ENCODE assay signal across 1 cellular context in the genomic region with DNA sequence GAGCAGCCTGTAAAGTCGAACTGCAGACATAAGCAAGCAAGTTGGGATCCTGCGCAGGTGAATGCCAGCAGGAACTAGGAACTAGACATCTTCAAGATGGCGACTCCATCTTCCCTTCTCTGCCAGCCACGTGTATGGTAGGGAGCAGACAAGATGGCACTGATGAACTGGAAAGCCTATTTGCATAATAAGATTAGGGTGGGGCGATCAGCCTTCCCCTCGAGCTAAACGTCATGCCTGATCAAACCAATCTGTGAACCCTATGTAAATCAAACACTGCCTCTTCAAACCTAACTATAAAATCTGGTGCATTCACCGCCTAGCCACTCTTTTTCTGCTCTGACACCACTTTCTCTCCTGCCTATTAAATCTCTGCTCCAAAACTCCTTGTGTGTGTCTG.
TF ChIP-seq lines count a peak whose summit lies in the region.

No MANE protein-coding gene starts in this region.

TF ChIP-seq in GM23338, 12 proteins besides CTCF, POLR2A, EP300 and RAD21 (continued from another document):
- TF ChIP-seq NANOG (IDR thresholded peaks at IDR 0.05; ENCODE audit: borderline replicate concordance) (no peak), CREB1 (CRISPR knock-in tag; IDR thresholded peaks at IDR 0.05; ENCODE audit: low read depth) (no peak), EZH2 (IDR thresholded peaks at IDR 0.05; ENCODE audit: low read depth, unreplicated experiment) (no peak), ZNF331 (CRISPR knock-in tag; IDR thresholded peaks at IDR 0.05; ENCODE audit: low read depth) (no peak), JUNB (IDR thresholded peaks at IDR 0.05; ENCODE audit: unreplicated experiment) (no peak), STAT1 (IDR thresholded peaks at IDR 0.05; ENCODE audit: unreplicated experiment) (no peak), ZNF114 (CRISPR knock-in tag; IDR thresholded peaks at IDR 0.05) (no peak), POLR2AphosphoS5 (IDR thresholded peaks at IDR 0.05; ENCODE audit: low read depth) (no peak)
- TF ChIP-seq, protein P1, sequence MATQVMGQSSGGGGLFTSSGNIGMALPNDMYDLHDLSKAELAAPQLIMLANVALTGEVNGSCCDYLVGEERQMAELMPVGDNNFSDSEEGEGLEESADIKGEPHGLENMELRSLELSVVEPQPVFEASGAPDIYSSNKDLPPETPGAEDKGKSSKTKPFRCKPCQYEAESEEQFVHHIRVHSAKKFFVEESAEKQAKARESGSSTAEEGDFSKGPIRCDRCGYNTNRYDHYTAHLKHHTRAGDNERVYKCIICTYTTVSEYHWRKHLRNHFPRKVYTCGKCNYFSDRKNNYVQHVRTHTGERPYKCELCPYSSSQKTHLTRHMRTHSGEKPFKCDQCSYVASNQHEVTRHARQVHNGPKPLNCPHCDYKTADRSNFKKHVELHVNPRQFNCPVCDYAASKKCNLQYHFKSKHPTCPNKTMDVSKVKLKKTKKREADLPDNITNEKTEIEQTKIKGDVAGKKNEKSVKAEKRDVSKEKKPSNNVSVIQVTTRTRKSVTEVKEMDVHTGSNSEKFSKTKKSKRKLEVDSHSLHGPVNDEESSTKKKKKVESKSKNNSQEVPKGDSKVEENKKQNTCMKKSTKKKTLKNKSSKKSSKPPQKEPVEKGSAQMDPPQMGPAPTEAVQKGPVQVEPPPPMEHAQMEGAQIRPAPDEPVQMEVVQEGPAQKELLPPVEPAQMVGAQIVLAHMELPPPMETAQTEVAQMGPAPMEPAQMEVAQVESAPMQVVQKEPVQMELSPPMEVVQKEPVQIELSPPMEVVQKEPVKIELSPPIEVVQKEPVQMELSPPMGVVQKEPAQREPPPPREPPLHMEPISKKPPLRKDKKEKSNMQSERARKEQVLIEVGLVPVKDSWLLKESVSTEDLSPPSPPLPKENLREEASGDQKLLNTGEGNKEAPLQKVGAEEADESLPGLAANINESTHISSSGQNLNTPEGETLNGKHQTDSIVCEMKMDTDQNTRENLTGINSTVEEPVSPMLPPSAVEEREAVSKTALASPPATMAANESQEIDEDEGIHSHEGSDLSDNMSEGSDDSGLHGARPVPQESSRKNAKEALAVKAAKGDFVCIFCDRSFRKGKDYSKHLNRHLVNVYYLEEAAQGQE (IDR thresholded peaks at IDR 0.05; ENCODE audit: unreplicated experiment): no peak
